Comparison of ENCODE assay signal across 1 cellular context in genomic region chr11:33161120-33162005, GRCh38.
TF ChIP-seq lines count a peak whose summit lies in the region.

Gene CSTF3 (minus strand): TSS chr11:33161480. CDS start chr11:33161325, 155 bp downstream.

TF ChIP-seq in GM12878, 131 proteins besides CTCF, POLR2A, EP300 and RAD21 (continued from another document):
- TF ChIP-seq CUX1 (IDR thresholded peaks at IDR 0.05; ENCODE audit: insufficient replicate concordance, low read depth, low read length) = no peak
- TF ChIP-seq, protein P1, sequence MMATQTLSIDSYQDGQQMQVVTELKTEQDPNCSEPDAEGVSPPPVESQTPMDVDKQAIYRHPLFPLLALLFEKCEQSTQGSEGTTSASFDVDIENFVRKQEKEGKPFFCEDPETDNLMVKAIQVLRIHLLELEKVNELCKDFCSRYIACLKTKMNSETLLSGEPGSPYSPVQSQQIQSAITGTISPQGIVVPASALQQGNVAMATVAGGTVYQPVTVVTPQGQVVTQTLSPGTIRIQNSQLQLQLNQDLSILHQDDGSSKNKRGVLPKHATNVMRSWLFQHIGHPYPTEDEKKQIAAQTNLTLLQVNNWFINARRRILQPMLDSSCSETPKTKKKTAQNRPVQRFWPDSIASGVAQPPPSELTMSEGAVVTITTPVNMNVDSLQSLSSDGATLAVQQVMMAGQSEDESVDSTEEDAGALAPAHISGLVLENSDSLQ (IDR thresholded peaks at IDR 0.05) = peak; percentile 40; the same call in 1 of the 2 replicates
- no peak for TF ChIP-seq GATAD2B (conservative IDR thresholded peaks at IDR 0.05; ENCODE audit: low read depth)
- TF ChIP-seq, protein P2, sequence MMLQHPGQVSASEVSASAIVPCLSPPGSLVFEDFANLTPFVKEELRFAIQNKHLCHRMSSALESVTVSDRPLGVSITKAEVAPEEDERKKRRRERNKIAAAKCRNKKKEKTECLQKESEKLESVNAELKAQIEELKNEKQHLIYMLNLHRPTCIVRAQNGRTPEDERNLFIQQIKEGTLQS (IDR thresholded peaks at IDR 0.05; ENCODE audit: borderline replicate concordance, extremely low read depth, low read depth, low read length) = no peak
- no peak for TF ChIP-seq ZSCAN29 (IDR thresholded peaks at IDR 0.05)
- TF ChIP-seq TCF3 (IDR thresholded peaks at IDR 0.05; ENCODE audit: borderline replicate concordance, insufficient read depth, low read depth, low read length) = no peak
- TF ChIP-seq ZZZ3 (IDR thresholded peaks at IDR 0.05; ENCODE audit: control insufficient read depth, insufficient read length, low read depth) = no peak
- TF ChIP-seq, protein P3, sequence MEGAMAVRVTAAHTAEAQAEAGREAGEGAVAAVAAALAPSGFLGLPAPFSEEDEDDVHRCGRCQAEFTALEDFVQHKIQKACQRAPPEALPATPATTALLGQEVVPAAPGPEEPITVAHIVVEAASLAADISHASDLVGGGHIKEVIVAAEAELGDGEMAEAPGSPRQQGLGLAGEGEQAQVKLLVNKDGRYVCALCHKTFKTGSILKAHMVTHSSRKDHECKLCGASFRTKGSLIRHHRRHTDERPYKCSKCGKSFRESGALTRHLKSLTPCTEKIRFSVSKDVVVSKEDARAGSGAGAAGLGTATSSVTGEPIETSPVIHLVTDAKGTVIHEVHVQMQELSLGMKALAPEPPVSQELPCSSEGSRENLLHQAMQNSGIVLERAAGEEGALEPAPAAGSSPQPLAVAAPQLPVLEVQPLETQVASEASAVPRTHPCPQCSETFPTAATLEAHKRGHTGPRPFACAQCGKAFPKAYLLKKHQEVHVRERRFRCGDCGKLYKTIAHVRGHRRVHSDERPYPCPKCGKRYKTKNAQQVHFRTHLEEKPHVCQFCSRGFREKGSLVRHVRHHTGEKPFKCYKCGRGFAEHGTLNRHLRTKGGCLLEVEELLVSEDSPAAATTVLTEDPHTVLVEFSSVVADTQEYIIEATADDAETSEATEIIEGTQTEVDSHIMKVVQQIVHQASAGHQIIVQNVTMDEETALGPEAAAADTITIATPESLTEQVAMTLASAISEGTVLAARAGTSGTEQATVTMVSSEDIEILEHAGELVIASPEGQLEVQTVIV (IDR thresholded peaks at IDR 0.05; ENCODE audit: borderline replicate concordance, partially characterized antibody) = peak; percentile 69
- TF ChIP-seq ATF2 (IDR thresholded peaks at IDR 0.05; ENCODE audit: low read length) = peak; percentile 72
- no peak for TF ChIP-seq PBX3 (IDR thresholded peaks at IDR 0.05; ENCODE audit: insufficient replicate concordance, low read depth, low read length)
- TF ChIP-seq ZNF217 (IDR thresholded peaks at IDR 0.05) = no peak
- TF ChIP-seq MLLT1 (IDR thresholded peaks at IDR 0.05) = peak; percentile 78
- no peak for TF ChIP-seq SUZ12 (IDR thresholded peaks at IDR 0.05; ENCODE audit: unreplicated experiment)
- peak; percentile 84 for TF ChIP-seq STAT1 (conservative IDR thresholded peaks at IDR 0.05)
- peak; percentile 54 for TF ChIP-seq RELA (IDR thresholded peaks at IDR 0.05; ENCODE audit: borderline replicate concordance, partially characterized antibody)
- TF ChIP-seq MTA3 (IDR thresholded peaks at IDR 0.05; ENCODE audit: borderline replicate concordance, low read length) = no peak
- TF ChIP-seq ZNF207 (IDR thresholded peaks at IDR 0.05; ENCODE audit: borderline replicate concordance) = peak; percentile 90
- no peak for TF ChIP-seq EZH2 (IDR thresholded peaks at IDR 0.05; ENCODE audit: borderline replicate concordance, control insufficient read depth, low read depth, low read length)
- peak; percentile 74 for TF ChIP-seq HCFC1 (IDR thresholded peaks at IDR 0.05; ENCODE audit: low read length)
- peak; percentile 32; the same call in 1 of the 2 replicates for TF ChIP-seq NR2F1 (conservative IDR thresholded peaks at IDR 0.05)
- no peak for TF ChIP-seq BMI1 (IDR thresholded peaks at IDR 0.05; ENCODE audit: borderline replicate concordance)
- peak; percentile 30 for TF ChIP-seq MEF2B (IDR thresholded peaks at IDR 0.05; ENCODE audit: partially characterized antibody, poor library complexity, severe bottlenecking)
- no peak for TF ChIP-seq ZBED1 (IDR thresholded peaks at IDR 0.05; ENCODE audit: borderline replicate concordance)
- no peak for TF ChIP-seq BACH1 (IDR thresholded peaks at IDR 0.05; ENCODE audit: borderline replicate concordance)
- no peak for TF ChIP-seq SREBF2 (IDR thresholded peaks at IDR 0.05; ENCODE audit: low read length)
- no peak; the same call in 1 of the 2 replicates for TF ChIP-seq CBFB (IDR thresholded peaks at IDR 0.05; ENCODE audit: low read depth)
- TF ChIP-seq, protein P4, sequence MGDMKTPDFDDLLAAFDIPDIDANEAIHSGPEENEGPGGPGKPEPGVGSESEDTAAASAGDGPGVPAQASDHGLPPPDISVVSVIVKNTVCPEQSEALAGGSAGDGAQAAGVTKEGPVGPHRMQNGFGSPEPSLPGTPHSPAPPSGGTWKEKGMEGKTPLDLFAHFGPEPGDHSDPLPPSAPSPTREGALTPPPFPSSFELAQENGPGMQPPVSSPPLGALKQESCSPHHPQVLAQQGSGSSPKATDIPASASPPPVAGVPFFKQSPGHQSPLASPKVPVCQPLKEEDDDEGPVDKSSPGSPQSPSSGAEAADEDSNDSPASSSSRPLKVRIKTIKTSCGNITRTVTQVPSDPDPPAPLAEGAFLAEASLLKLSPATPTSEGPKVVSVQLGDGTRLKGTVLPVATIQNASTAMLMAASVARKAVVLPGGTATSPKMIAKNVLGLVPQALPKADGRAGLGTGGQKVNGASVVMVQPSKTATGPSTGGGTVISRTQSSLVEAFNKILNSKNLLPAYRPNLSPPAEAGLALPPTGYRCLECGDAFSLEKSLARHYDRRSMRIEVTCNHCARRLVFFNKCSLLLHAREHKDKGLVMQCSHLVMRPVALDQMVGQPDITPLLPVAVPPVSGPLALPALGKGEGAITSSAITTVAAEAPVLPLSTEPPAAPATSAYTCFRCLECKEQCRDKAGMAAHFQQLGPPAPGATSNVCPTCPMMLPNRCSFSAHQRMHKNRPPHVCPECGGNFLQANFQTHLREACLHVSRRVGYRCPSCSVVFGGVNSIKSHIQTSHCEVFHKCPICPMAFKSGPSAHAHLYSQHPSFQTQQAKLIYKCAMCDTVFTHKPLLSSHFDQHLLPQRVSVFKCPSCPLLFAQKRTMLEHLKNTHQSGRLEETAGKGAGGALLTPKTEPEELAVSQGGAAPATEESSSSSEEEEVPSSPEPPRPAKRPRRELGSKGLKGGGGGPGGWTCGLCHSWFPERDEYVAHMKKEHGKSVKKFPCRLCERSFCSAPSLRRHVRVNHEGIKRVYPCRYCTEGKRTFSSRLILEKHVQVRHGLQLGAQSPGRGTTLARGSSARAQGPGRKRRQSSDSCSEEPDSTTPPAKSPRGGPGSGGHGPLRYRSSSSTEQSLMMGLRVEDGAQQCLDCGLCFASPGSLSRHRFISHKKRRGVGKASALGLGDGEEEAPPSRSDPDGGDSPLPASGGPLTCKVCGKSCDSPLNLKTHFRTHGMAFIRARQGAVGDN (IDR thresholded peaks at IDR 0.05) = peak; percentile 55; the same call in 1 of the 2 replicates
- TF ChIP-seq, protein P5, sequence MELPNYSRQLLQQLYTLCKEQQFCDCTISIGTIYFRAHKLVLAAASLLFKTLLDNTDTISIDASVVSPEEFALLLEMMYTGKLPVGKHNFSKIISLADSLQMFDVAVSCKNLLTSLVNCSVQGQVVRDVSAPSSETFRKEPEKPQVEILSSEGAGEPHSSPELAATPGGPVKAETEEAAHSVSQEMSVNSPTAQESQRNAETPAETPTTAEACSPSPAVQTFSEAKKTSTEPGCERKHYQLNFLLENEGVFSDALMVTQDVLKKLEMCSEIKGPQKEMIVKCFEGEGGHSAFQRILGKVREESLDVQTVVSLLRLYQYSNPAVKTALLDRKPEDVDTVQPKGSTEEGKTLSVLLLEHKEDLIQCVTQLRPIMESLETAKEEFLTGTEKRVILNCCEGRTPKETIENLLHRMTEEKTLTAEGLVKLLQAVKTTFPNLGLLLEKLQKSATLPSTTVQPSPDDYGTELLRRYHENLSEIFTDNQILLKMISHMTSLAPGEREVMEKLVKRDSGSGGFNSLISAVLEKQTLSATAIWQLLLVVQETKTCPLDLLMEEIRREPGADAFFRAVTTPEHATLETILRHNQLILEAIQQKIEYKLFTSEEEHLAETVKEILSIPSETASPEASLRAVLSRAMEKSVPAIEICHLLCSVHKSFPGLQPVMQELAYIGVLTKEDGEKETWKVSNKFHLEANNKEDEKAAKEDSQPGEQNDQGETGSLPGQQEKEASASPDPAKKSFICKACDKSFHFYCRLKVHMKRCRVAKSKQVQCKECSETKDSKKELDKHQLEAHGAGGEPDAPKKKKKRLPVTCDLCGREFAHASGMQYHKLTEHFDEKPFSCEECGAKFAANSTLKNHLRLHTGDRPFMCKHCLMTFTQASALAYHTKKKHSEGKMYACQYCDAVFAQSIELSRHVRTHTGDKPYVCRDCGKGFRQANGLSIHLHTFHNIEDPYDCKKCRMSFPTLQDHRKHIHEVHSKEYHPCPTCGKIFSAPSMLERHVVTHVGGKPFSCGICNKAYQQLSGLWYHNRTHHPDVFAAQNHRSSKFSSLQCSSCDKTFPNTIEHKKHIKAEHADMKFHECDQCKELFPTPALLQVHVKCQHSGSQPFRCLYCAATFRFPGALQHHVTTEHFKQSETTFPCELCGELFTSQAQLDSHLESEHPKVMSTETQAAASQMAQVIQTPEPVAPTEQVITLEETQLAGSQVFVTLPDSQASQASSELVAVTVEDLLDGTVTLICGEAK (IDR thresholded peaks at IDR 0.05; ENCODE audit: borderline replicate concordance) = peak; percentile 92; the same call in 1 of the 2 replicates
- peak; percentile 98 for TF ChIP-seq NR2C1 (IDR thresholded peaks at IDR 0.05)
- peak; percentile 71 for TF ChIP-seq RUNX3 (IDR thresholded peaks at IDR 0.05; ENCODE audit: low read length)
